ENCODE assay signal across 8 cellular contexts in genomic region chr5:2017540-2018389, GRCh38.
A peak's percentile ranks its signal among the peaks of the same experiment; 100 is the strongest.
DNase-seq lines count a peak whose midpoint lies in the region; ATAC-seq, FAIRE-seq and TF ChIP-seq lines count a peak whose summit lies in the region.

No MANE protein-coding gene starts in this region.

- H3K36me3 ChIP-seq in H7 (replicated peaks; ENCODE audit: control insufficient read depth, insufficient read depth, low read length): no peaks in the 10 kb centered on the region
- H3K36me3 ChIP-seq in upper lobe of left lung: no peaks in the 10 kb centered on the region

- H3K27ac ChIP-seq in upper lobe of left lung: no peak overlapping the region

- FAIRE-seq in D721Med (lab: Jason Lieb, UNC): no peak

- 86 to 87% methylated on average over 20 of the region's 20 CpGs for WGBS in lower leg skin, 2 donors
- 77 to 81% methylated on average over 20 of the region's 20 CpGs for WGBS in upper lobe of left lung, 2 donors

- no peaks in the 10 kb centered on the region for H3K4me1 ChIP-seq in upper lobe of left lung

- TF ChIP-seq POLR2A in lower leg skin (IDR thresholded peaks at IDR 0.05): no peak
- TF ChIP-seq POLR2A in upper lobe of left lung (IDR thresholded peaks at IDR 0.05): no peak

- TF ChIP-seq EP300 in upper lobe of left lung (IDR thresholded peaks at IDR 0.05): no peak

- H3K27me3 ChIP-seq in H7 (ENCODE audit: control insufficient read depth, insufficient read depth, low read length): no peaks in the 10 kb centered on the region
- no peaks in the 10 kb centered on the region for H3K27me3 ChIP-seq in upper lobe of left lung

- H3K9me3 ChIP-seq in upper lobe of left lung: no peaks in the 10 kb centered on the region

- intact Hi-C loops in lower leg skin (cut with DNase I; ENCODE audit: low total_unique reads): loop anchor here (2.0 to 10.0 kb wide), 2 partner anchors 35 to 133 kb away; partner anchors contain the start of gene IRX4

- DNase-seq in D721Med (ENCODE audit: insufficient read length, low spot score) (no peak), H7 (peak; percentile 76), T follicular helper cell (ENCODE audit: low read depth) (peak; percentile 10), kidney tubule cell (ENCODE audit: low spot score) (peak; percentile 17), lower leg skin (ENCODE audit: low spot score in 2 of 2) (no peak), upper lobe of left lung (no peak), SHP77 treated with DMSO at 0.1 percent for 48 hours (lab: John Stamatoyannopoulos, UW) (no peak)

- peak; percentile 34 for TF ChIP-seq CTCF in D721Med (IDR thresholded peaks at IDR 0.05; ENCODE audit: insufficient read depth, missing control alignments)
- no peak for TF ChIP-seq CTCF in lower leg skin (IDR thresholded peaks at IDR 0.05)
- TF ChIP-seq CTCF in upper lobe of left lung (IDR thresholded peaks at IDR 0.05): peak in 2 of 6 experiments; percentile 11 to 27

- ATAC-seq in upper lobe of left lung (ENCODE audit: low FRiP score in 2 of 2) (no peak), HG02588 (IDR thresholded peaks at IDR 0.05; ENCODE audit: unreplicated experiment) (no peak)

- H3K4me3 ChIP-seq in H7 (ENCODE audit: insufficient read depth, low read depth, low read length) (no peak overlapping the region), lower leg skin (ENCODE audit: low read depth, poor library complexity, severe bottlenecking) (no peak overlapping the region), upper lobe of left lung (no peak overlapping the region)

Comparison
In these comparisons a context has a peak if more than half of its experiments do, and no peak if none do; other contexts are left out.
1. DNase-seq: peak in H7 (single experiment), T follicular helper cell (single experiment) and kidney tubule cell (single experiment); none in D721Med (single experiment), lower leg skin (0 of 2), upper lobe of left lung (0 of 2) and SHP77 treated with DMSO at 0.1 percent for 48 hours (single experiment).